Comparison of ENCODE assay signal across 1 cellular context in genomic region chr9:98792096-98792490, GRCh38.
TF ChIP-seq lines count a peak whose summit lies in the region.

No MANE protein-coding gene starts in this region.

TF ChIP-seq in HepG2, 621 proteins besides CTCF, POLR2A, EP300 and RAD21:
- TF ChIP-seq ZBTB39 (CRISPR knock-in tag; IDR thresholded peaks at IDR 0.05) (no peak), NR2F2 (IDR thresholded peaks at IDR 0.05; ENCODE audit: borderline replicate concordance, low read depth) (no peak)
